In the genomic region with DNA sequence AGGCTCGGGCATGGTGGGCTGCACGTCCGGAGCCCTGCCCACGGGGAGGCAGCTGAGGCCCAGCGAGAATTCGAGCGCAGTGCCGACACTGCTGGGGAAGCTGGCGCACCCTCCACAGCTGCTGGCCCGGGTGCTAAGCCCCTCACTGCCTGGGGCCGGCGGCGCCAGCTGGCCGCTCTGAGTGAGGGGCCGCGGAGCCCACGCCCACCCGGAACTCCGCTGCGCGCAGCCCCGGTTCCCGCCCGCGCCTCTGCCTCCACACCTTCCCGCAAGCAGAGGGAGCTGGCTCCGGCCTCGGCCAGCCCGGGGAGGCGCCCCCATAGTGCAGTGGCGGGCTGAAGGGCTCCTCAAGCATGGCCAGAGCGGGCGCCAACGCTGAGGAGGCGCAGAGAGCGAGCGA, we compare ENCODE assay signal across 23 cellular contexts.
DNase-seq lines count a peak whose midpoint lies in the region; ATAC-seq lines count a peak whose summit lies in the region.
"Had no signal": no experiment of that assay in that cellular context is flagged by ENCODE, and none has a peak within 500 bp of the region (broad histone marks: within the 10 kb centered on the region; RNA-seq: fewer than 3 reads in every experiment).

No MANE protein-coding gene starts in this region.

- no peak overlapping the region for H3K18ac ChIP-seq in mesenchymal stem cell (ENCODE audit: low read depth in 1 of 2, low read length in 2 of 2)

- no peak overlapping the region for H3K14ac ChIP-seq in mesenchymal stem cell (ENCODE audit: low read length in 2 of 2)

- no peak overlapping the region for H4K8ac ChIP-seq in mesenchymal stem cell (ENCODE audit: low read length)

- DNase-seq in activated gamma-delta T cell (lab: John Stamatoyannopoulos, UW) (peak; percentile 4), activated gamma-delta T cell treated with Interleukin-2 at 50 U/mL for 16 hours (no peak), UCSD-AML1 (lab: John Stamatoyannopoulos, UW; ENCODE audit: unreplicated experiment) (peak; percentile 6), mesenchymal stem cell (no peak), hippocampal formation (lab: John Stamatoyannopoulos, UW) (no peak)
- DNase-seq in activated T-helper 2 cell treated with anti-CD3 and anti-CD28 coated beads, Interferon-gamma antibody, Interleukin-2, Interleukin-4, amounts not matched to agents 10 μg/mL and 5 μg/mL and 100 μg/mL, durations not matched to agents 14 hours and 24 hours and 36 hours (ENCODE audit: low spot score) = no peak
- DNase-seq: CD4-positive, CD25-positive, alpha-beta regulatory T cell; H7; IMR-90; MM.1S; NCI-H1048; NCI-H1417 treated with DMSO at 0.1 percent for 48 hours; NCI-H187 treated with DMSO at 0.1 percent for 48 hours; NCI-H2171 treated with DMSO at 0.1 percent for 48 hours; NCI-H345; NCI-H510A treated with DMSO at 0.1 percent for 48 hours; PC-3; SJCRH30 had no signal

- no peak overlapping the region for H3K27ac Mint-ChIP-seq in activated T-helper 2 cell treated with anti-CD3 and anti-CD28 coated beads, Interferon-gamma antibody, Interleukin-2, Interleukin-4, amounts not matched to agents 10 μg/mL and 5 μg/mL and 100 μg/mL, durations not matched to agents 14 hours and 24 hours and 36 hours
- H3K27ac Mint-ChIP-seq in stimulated activated memory B cell treated with anti-CD40 and anti-IgM and Interleukin-4, amounts not matched to agents 10 μg/mL and 1 μg/mL and 100 μg/mL, for 72 hours = no peak overlapping the region
- H3K27ac Mint-ChIP-seq: CD4-positive, CD25-positive, alpha-beta regulatory T cell had no signal

- H2BK5ac ChIP-seq in mesenchymal stem cell (ENCODE audit: low read depth, low read length, poor library complexity, severe bottlenecking) = no peak overlapping the region

- 96% methylated on average over 28 of the region's 37 CpGs for WGBS in mesenchymal stem cell

- H4K91ac ChIP-seq in mesenchymal stem cell (ENCODE audit: low read length) = peak overlapping the region; percentile 15

- H3K9me3 ChIP-seq in mesenchymal stem cell (ENCODE audit: control insufficient read depth, low read length) = no peaks in the 10 kb centered on the region
- H3K9me3 ChIP-seq: SJCRH30 had no signal

- H3K4me1 Mint-ChIP-seq in activated T-helper 2 cell treated with anti-CD3 and anti-CD28 coated beads, Interferon-gamma antibody, Interleukin-2, Interleukin-4, amounts not matched to agents 10 μg/mL and 5 μg/mL and 100 μg/mL, durations not matched to agents 14 hours and 24 hours and 36 hours (ENCODE audit: low read depth) = peaks cover 6% of the 10 kb centered on the region
- no peaks in the 10 kb centered on the region for H3K4me1 Mint-ChIP-seq in stimulated activated memory B cell treated with anti-CD40 and anti-IgM and Interleukin-4, amounts not matched to agents 10 μg/mL and 1 μg/mL and 100 μg/mL, for 72 hours
- H3K4me1 Mint-ChIP-seq: CD4-positive, CD25-positive, alpha-beta regulatory T cell had no signal

- H2BK120ac ChIP-seq in mesenchymal stem cell (ENCODE audit: low read depth, low read length) = no peak overlapping the region

- H3K27ac ChIP-seq in mesenchymal stem cell (ENCODE audit: low read length, poor library complexity, severe bottlenecking) = no peak overlapping the region
- H3K27ac ChIP-seq: BLaER1, KMS-11, SJCRH30 had no signal

- H3K27me3 ChIP-seq in mesenchymal stem cell (ENCODE audit: control insufficient read depth in 1 of 2, insufficient read depth in 1 of 2, low read length in 2 of 2) = no peaks in the 10 kb centered on the region
- H3K27me3 ChIP-seq: BLaER1, SJCRH30 had no signal

- H3K36me3 Mint-ChIP-seq in activated T-helper 2 cell treated with anti-CD3 and anti-CD28 coated beads, Interferon-gamma antibody, Interleukin-2, Interleukin-4, amounts not matched to agents 10 μg/mL and 5 μg/mL and 100 μg/mL, durations not matched to agents 14 hours and 24 hours and 36 hours (ENCODE audit: low read depth) = no peaks in the 10 kb centered on the region
- no peaks in the 10 kb centered on the region for H3K36me3 Mint-ChIP-seq in stimulated activated memory B cell treated with anti-CD40 and anti-IgM and Interleukin-4, amounts not matched to agents 10 μg/mL and 1 μg/mL and 100 μg/mL, for 72 hours
- H3K36me3 Mint-ChIP-seq: CD4-positive, CD25-positive, alpha-beta regulatory T cell had no signal

- H3K9me3 Mint-ChIP-seq in activated T-helper 2 cell treated with anti-CD3 and anti-CD28 coated beads, Interferon-gamma antibody, Interleukin-2, Interleukin-4, amounts not matched to agents 10 μg/mL and 5 μg/mL and 100 μg/mL, durations not matched to agents 14 hours and 24 hours and 36 hours = peaks cover 36% of the 10 kb centered on the region
- H3K9me3 Mint-ChIP-seq in stimulated activated memory B cell treated with anti-CD40 and anti-IgM and Interleukin-4, amounts not matched to agents 10 μg/mL and 1 μg/mL and 100 μg/mL, for 72 hours = peaks cover 6% of the 10 kb centered on the region

- H3K4me2 ChIP-seq in mesenchymal stem cell (ENCODE audit: low read length, poor library complexity, severe bottlenecking) = no peak overlapping the region
- H3K4me2 ChIP-seq: BLaER1, KMS-11 had no signal

- H2AK5ac ChIP-seq in mesenchymal stem cell (ENCODE audit: low read length, severe bottlenecking) = no peak overlapping the region

- no peak for ATAC-seq in stimulated activated memory B cell treated with anti-CD40 and anti-IgM and Interleukin-4, amounts not matched to agents 10 μg/mL and 1 μg/mL and 100 μg/mL, for 72 hours
- ATAC-seq: PC-3, Right ventricle myocardium inferior, SK-N-SH treated with all-trans-retinoic acid at 6 μM for 48 hours had no signal

- no peak overlapping the region for H2AFZ ChIP-seq in mesenchymal stem cell (ENCODE audit: low read depth, low read length)

- no peak overlapping the region for H2BK15ac ChIP-seq in mesenchymal stem cell (ENCODE audit: low read depth, poor library complexity, severe bottlenecking)

- no peaks in the 10 kb centered on the region for H3K27me3 Mint-ChIP-seq in activated T-helper 2 cell treated with anti-CD3 and anti-CD28 coated beads, Interferon-gamma antibody, Interleukin-2, Interleukin-4, amounts not matched to agents 10 μg/mL and 5 μg/mL and 100 μg/mL, durations not matched to agents 14 hours and 24 hours and 36 hours (ENCODE audit: low read depth)
- no peaks in the 10 kb centered on the region for H3K27me3 Mint-ChIP-seq in stimulated activated memory B cell treated with anti-CD40 and anti-IgM and Interleukin-4, amounts not matched to agents 10 μg/mL and 1 μg/mL and 100 μg/mL, for 72 hours
- H3K27me3 Mint-ChIP-seq: CD4-positive, CD25-positive, alpha-beta regulatory T cell had no signal

- no peaks in the 10 kb centered on the region for H3K36me3 ChIP-seq in mesenchymal stem cell (ENCODE audit: control insufficient read depth in 1 of 2, insufficient read depth in 2 of 2, low read depth in 1 of 2, low read length in 2 of 2)
- H3K36me3 ChIP-seq: BLaER1, SJCRH30 had no signal

- intact Hi-C loops in activated T-helper 2 cell treated with anti-CD3 and anti-CD28 coated beads, Interferon-gamma antibody, Interleukin-2, Interleukin-4, amounts not matched to agents 10 μg/mL and 5 μg/mL and 100 μg/mL, durations not matched to agents 14 hours and 24 hours and 36 hours (cut with micrococcal nuclease) = no loop called here

- H3K23ac ChIP-seq in mesenchymal stem cell (ENCODE audit: low read length in 2 of 2) = no peak overlapping the region

- no peak overlapping the region for H3K4me3 Mint-ChIP-seq in activated T-helper 2 cell treated with anti-CD3 and anti-CD28 coated beads, Interferon-gamma antibody, Interleukin-2, Interleukin-4, amounts not matched to agents 10 μg/mL and 5 μg/mL and 100 μg/mL, durations not matched to agents 14 hours and 24 hours and 36 hours (ENCODE audit: low read depth)
- H3K4me3 Mint-ChIP-seq in stimulated activated memory B cell treated with anti-CD40 and anti-IgM and Interleukin-4, amounts not matched to agents 10 μg/mL and 1 μg/mL and 100 μg/mL, for 72 hours = no peak overlapping the region
- H3K4me3 Mint-ChIP-seq: CD4-positive, CD25-positive, alpha-beta regulatory T cell had no signal

- no peaks in the 10 kb centered on the region for H3K4me1 ChIP-seq in mesenchymal stem cell (ENCODE audit: control insufficient read depth, insufficient read depth, low read depth, low read length)
- H3K4me1 ChIP-seq: SJCRH30 had no signal

- H3K4ac ChIP-seq in mesenchymal stem cell (ENCODE audit: low read depth in 1 of 2, low read length in 2 of 2) = no peak overlapping the region

- no peak overlapping the region for H3K4me3 ChIP-seq in mesenchymal stem cell (ENCODE audit: insufficient read depth in 1 of 2, low read depth in 1 of 2, low read length in 2 of 2)
- H3K4me3 ChIP-seq: BLaER1, SJCRH30 had no signal

- no peak overlapping the region for H2BK12ac ChIP-seq in mesenchymal stem cell (ENCODE audit: low read length in 2 of 2)

- H3K79me1 ChIP-seq in mesenchymal stem cell (replicated peaks; ENCODE audit: low read length, poor library complexity, severe bottlenecking) = no peaks in the 10 kb centered on the region

- H3K9ac ChIP-seq in mesenchymal stem cell (ENCODE audit: low read length) = no peak overlapping the region
- H3K9ac ChIP-seq: BLaER1, KMS-11 had no signal

Comparison
In these comparisons a context has a peak if more than half of its experiments do, and no peak if none do; other contexts are left out.
1. DNase-seq: peak in activated gamma-delta T cell (single experiment) and UCSD-AML1 (single experiment); none in activated gamma-delta T cell treated with Interleukin-2 at 50 U/mL for 16 hours (single experiment), mesenchymal stem cell (single experiment), hippocampal formation (0 of 2) and activated T-helper 2 cell treated with anti-CD3 and anti-CD28 coated beads, Interferon-gamma antibody, Interleukin-2, Interleukin-4, amounts not matched to agents 10 μg/mL and 5 μg/mL and 100 μg/mL, durations not matched to agents 14 hours and 24 hours and 36 hours (single experiment).